In genomic region chr2:67625178-67625577, GRCh38 we compare ENCODE assay signal across 1 cellular context.
TF ChIP-seq lines count a peak whose summit lies in the region.

No MANE protein-coding gene starts in this region.

TF ChIP-seq in IMR-90, 13 proteins besides CTCF, POLR2A, EP300 and RAD21:
- TF ChIP-seq BHLHE40 (IDR thresholded peaks at IDR 0.05; ENCODE audit: low read depth, low read length) (no peak), CEBPB (IDR thresholded peaks at IDR 0.05; ENCODE audit: low read depth, low read length) (peak; percentile 62), FOS (IDR thresholded peaks at IDR 0.05; ENCODE audit: low read depth, low read length) (no peak), MAZ (IDR thresholded peaks at IDR 0.05; ENCODE audit: borderline replicate concordance, low read depth, low read length) (no peak), USF2 (IDR thresholded peaks at IDR 0.05; ENCODE audit: low read depth, low read length) (no peak), MXI1 (IDR thresholded peaks at IDR 0.05; ENCODE audit: borderline replicate concordance, low read depth, low read length) (no peak), RCOR1 (IDR thresholded peaks at IDR 0.05; ENCODE audit: insufficient replicate concordance, low read length) (no peak)
TF ChIP-seq in IMR-90: peak in this region for 1.
